In genomic region chr14:75811862-75812505, GRCh38 we compare ENCODE assay signal across 12 cellular contexts.
DNase-seq lines count a peak whose midpoint lies in the region; ATAC-seq, FAIRE-seq and TF ChIP-seq lines count a peak whose summit lies in the region.
"Had no signal": no experiment of that assay in that cellular context is flagged by ENCODE, and none has a peak within 500 bp of the region (broad histone marks: within the 10 kb centered on the region; RNA-seq: fewer than 3 reads in every experiment).

No MANE protein-coding gene starts in this region.

- no peaks in the 10 kb centered on the region for H3K36me3 ChIP-seq in pancreas

- H3K27me3 Mint-ChIP-seq in brain (no peaks in the 10 kb centered on the region), osteocyte (ENCODE audit: unreplicated experiment) (no peaks in the 10 kb centered on the region)
- H3K27me3 Mint-ChIP-seq: activated CD4-positive, alpha-beta T cell treated with anti-CD3 and anti-CD28 coated beads, Interleukin-2, amount 10 ng/mL, durations not matched to agents 24 days and 14 days; activated T-cell treated with anti-CD3 and anti-CD28 coated beads, Interleukin-2, amount 50 U/mL, for 24 hours; central memory CD8-positive, alpha-beta T cell had no signal

- H3K4me1 ChIP-seq in pancreas, result peaks cover 15 to 18% (median 16%) of the 10 kb centered on the region in 3 donors

- H3K27ac ChIP-seq in pancreas, result peak overlapping the region; percentile 27 to 52 (median 38)

- H3K36me3 Mint-ChIP-seq in brain (peaks cover 8% of the 10 kb centered on the region), osteocyte (ENCODE audit: unreplicated experiment) (peaks cover 8% of the 10 kb centered on the region)

- H3K9me3 Mint-ChIP-seq in brain, result no peaks in the 10 kb centered on the region
- H3K9me3 Mint-ChIP-seq in osteocyte (ENCODE audit: unreplicated experiment), result no peaks in the 10 kb centered on the region
- H3K9me3 Mint-ChIP-seq: activated CD4-positive, alpha-beta T cell treated with anti-CD3 and anti-CD28 coated beads, Interleukin-2, amount 10 ng/mL, durations not matched to agents 24 days and 14 days; activated T-cell treated with anti-CD3 and anti-CD28 coated beads, Interleukin-2, amount 50 U/mL, for 24 hours; central memory CD8-positive, alpha-beta T cell had no signal

- no peak for FAIRE-seq in pancreas (lab: Jason Lieb, UNC)

- H3K4me1 Mint-ChIP-seq in brain, result peaks cover 10% of the 10 kb centered on the region
- peaks cover 11% of the 10 kb centered on the region for H3K4me1 Mint-ChIP-seq in osteocyte (ENCODE audit: unreplicated experiment)
- H3K4me1 Mint-ChIP-seq: activated CD4-positive, alpha-beta T cell treated with anti-CD3 and anti-CD28 coated beads, Interleukin-2, amount 10 ng/mL, durations not matched to agents 24 days and 14 days; central memory CD8-positive, alpha-beta T cell had no signal

- H3K27me3 ChIP-seq in pancreas, result no peaks in the 10 kb centered on the region

- DNase-seq in HT-29 (ENCODE audit: low spot score) (peak; percentile 36), NCI-H2081 treated with DMSO at 0.1 percent for 48 hours (lab: John Stamatoyannopoulos, UW) (peak; percentile 88), pancreas (peak in 2 of 6 donors; percentile 30 to 35), osteocyte (ENCODE audit: extremely low spot score, unreplicated experiment) (no peak), GOT3 (lab: John Stamatoyannopoulos, UW) (no peak), NCI-H524 treated with DMSO at 0.1 percent for 48 hours (lab: John Stamatoyannopoulos, UW) (no peak)
- DNase-seq: activated CD4-positive, alpha-beta T cell treated with anti-CD3 and anti-CD28 coated beads, Interleukin-2, amount 10 ng/mL, durations not matched to agents 24 days and 14 days; activated T-cell treated with anti-CD3 and anti-CD28 coated beads, Interleukin-2, amount 50 U/mL, for 24 hours; stimulated activated CD4-positive, alpha-beta T cell treated with anti-CD3 and anti-CD28 coated beads, Interleukin-2, amount 100 ng/mL, for 24 hours had no signal

- intact Hi-C loops in pancreas (cut with DNase I), result no loop called here

- peak; percentile 80 to 88 (median 82) for ATAC-seq in pancreas
- ATAC-seq in GM19324 (IDR thresholded peaks at IDR 0.05; ENCODE audit: low FRiP score, unreplicated experiment), result no peak

- WGBS in pancreas, 2 donors, result 11 to 16% methylated on average over 7 of the region's 7 CpGs

- H3K27ac Mint-ChIP-seq in brain, result peak overlapping the region in 3 of 5 experiments; percentile 5 to 76 (median 71)
- H3K27ac Mint-ChIP-seq in osteocyte (ENCODE audit: unreplicated experiment), result no peak overlapping the region
- H3K27ac Mint-ChIP-seq: activated CD4-positive, alpha-beta T cell treated with anti-CD3 and anti-CD28 coated beads, Interleukin-2, amount 10 ng/mL, durations not matched to agents 24 days and 14 days; activated T-cell treated with anti-CD3 and anti-CD28 coated beads, Interleukin-2, amount 50 U/mL, for 24 hours had no signal

- no peak overlapping the region for H3K4me3 ChIP-seq in pancreas

- H3K9me3 ChIP-seq in pancreas, result no peaks in the 10 kb centered on the region

- TF ChIP-seq CTCF in brain (conservative IDR thresholded peaks at IDR 0.05) (no peak), pancreas (IDR thresholded peaks at IDR 0.05) (no peak), osteocyte (IDR thresholded peaks at IDR 0.05) (no peak)

- H3K4me3 Mint-ChIP-seq in brain, result no peak overlapping the region
- no peak overlapping the region for H3K4me3 Mint-ChIP-seq in osteocyte (ENCODE audit: unreplicated experiment)
- H3K4me3 Mint-ChIP-seq: activated CD4-positive, alpha-beta T cell treated with anti-CD3 and anti-CD28 coated beads, Interleukin-2, amount 10 ng/mL, durations not matched to agents 24 days and 14 days; activated T-cell treated with anti-CD3 and anti-CD28 coated beads, Interleukin-2, amount 50 U/mL, for 24 hours; central memory CD8-positive, alpha-beta T cell had no signal

Comparison
In these comparisons a context has a peak if more than half of its experiments do, and no peak if none do; other contexts are left out.
1. DNase-seq: peak in HT-29 (single experiment) and NCI-H2081 treated with DMSO at 0.1 percent for 48 hours (single experiment); none in osteocyte (single experiment), GOT3 (single experiment) and NCI-H524 treated with DMSO at 0.1 percent for 48 hours (single experiment).